ENCODE assay signal across 27 cellular contexts in the genomic region with DNA sequence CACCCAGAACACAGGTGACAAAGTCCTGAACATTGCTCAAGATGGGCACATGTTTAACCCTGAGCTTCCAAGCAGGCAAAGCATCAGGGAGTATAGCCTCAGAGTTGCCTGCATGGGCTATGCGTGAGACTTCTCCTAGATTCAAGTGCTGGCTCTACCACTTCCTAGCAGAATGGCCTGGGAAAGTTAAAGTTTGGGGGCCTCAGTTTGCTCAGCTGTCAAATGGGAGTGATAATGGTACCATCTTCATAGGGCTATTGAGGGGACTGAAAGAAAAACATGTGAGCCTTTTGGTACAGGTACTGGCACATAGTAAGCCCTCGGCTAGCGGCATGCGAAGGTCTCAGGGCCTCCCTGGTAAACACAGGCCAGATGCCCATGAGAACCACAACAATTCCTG. TPM values are rescaled to one million over a fixed set of nuclear protein-coding genes. Genes with fewer than 3 reads are reported as not detected.
"Had no signal": no experiment of that assay in that cellular context is flagged by ENCODE, and none has a peak within 500 bp of the region (broad histone marks: within the 10 kb centered on the region; RNA-seq: fewer than 3 reads in every experiment).

No MANE protein-coding gene starts in this region.

- H3K9me3 ChIP-seq: colonic mucosa, gastrocnemius medialis had no signal

- FAIRE-seq: endometrium, islet of Langerhans, keratinocyte had no signal

- H3K36me3 ChIP-seq: colonic mucosa, esophagus squamous epithelium, gastrocnemius medialis, heart right ventricle, left lung, lower lobe of right lung had no signal

- H3K4me3 Mint-ChIP-seq: mesothelial cell of epicardium, naive B cell had no signal

- H3K27ac Mint-ChIP-seq: mesothelial cell of epicardium had no signal

- H3K36me3 Mint-ChIP-seq: mesothelial cell of epicardium had no signal

- ATAC-seq: esophagus mucosa, gastrocnemius medialis, heart right ventricle, left cardiac atrium, left lung, left ventricle myocardium superior, lower lobe of right lung, mucosa of descending colon had no signal

- H3K4me3 ChIP-seq: colonic mucosa, dorsolateral prefrontal cortex, esophagus squamous epithelium, gastrocnemius medialis, heart right ventricle, left lung, lower lobe of right lung, mucosa of descending colon had no signal

- DNase-seq: colonic mucosa; dermis blood vessel endothelial cell; dorsolateral prefrontal cortex; effector CD4-positive, alpha-beta T cell; effector memory CD4-positive, alpha-beta T cell; erythroblast; esophagus squamous epithelium; foreskin fibroblast; foreskin melanocyte; gastrocnemius medialis; glutamatergic neuron; heart right ventricle; hippocampal formation; left cardiac atrium; left lung; left ventricle myocardium superior; lower lobe of right lung; mesenchymal stem cell; mucosa of descending colon; naive B cell had no signal

- H3K4me1 ChIP-seq: colonic mucosa, gastrocnemius medialis had no signal

- H3K27ac ChIP-seq: colonic mucosa, epithelial cell of prostate, esophagus squamous epithelium, gastrocnemius medialis, heart right ventricle, left lung, lower lobe of right lung had no signal

RNA-seq across cellular contexts. Expression of a gene that starts 41.9 kb away (rescaled TPM):
- total RNA-seq: lung microvascular endothelial cell had no signal
- polyA plus RNA-seq: keratinocyte had no signal
